16 cellular contexts compared by ENCODE assay signal in genomic region chr12:63978519-63978918, GRCh38.
DNase-seq lines count a peak whose midpoint lies in the region; ATAC-seq, FAIRE-seq and TF ChIP-seq lines count a peak whose summit lies in the region.
"Had no signal": no experiment of that assay in that cellular context is flagged by ENCODE, and none has a peak within 500 bp of the region (broad histone marks: within the 10 kb centered on the region; RNA-seq: fewer than 3 reads in every experiment).

No MANE protein-coding gene starts in this region.

- H3K9ac ChIP-seq in keratinocyte (ENCODE audit: control insufficient read depth, extremely low read depth, insufficient read depth, low read length) = peak overlapping the region; percentile 26

- H3K36me3 ChIP-seq in keratinocyte (ENCODE audit: control insufficient read depth in 2 of 2, extremely low read depth in 1 of 2, insufficient read depth in 2 of 2, low read length in 2 of 2) (no peaks in the 10 kb centered on the region), ovary (no peaks in the 10 kb centered on the region)
- H3K36me3 ChIP-seq: vagina had no signal

- H3K27me3 ChIP-seq in keratinocyte (ENCODE audit: control insufficient read depth, extremely low read depth, insufficient read depth, low read length) = no peaks in the 10 kb centered on the region
- no peaks in the 10 kb centered on the region for H3K27me3 ChIP-seq in ovary
- H3K27me3 ChIP-seq: vagina had no signal

- peak overlapping the region; percentile 80 for H3K27ac ChIP-seq in keratinocyte (ENCODE audit: control insufficient read depth, insufficient read depth, low read length)
- H3K27ac ChIP-seq in ovary = no peak overlapping the region
- H3K27ac ChIP-seq: C4-2B, HL-60, vagina had no signal

- DNase-seq in AG10803 (ENCODE audit: low read depth) = peak; percentile 79
- DNase-seq in HTR-8/SVneo (ENCODE audit: insufficient read length, low spot score) = peak; percentile 42
- peak; percentile 76 for DNase-seq in astrocyte of the spinal cord (ENCODE audit: low read depth, low spot score)
- DNase-seq in keratinocyte (ENCODE audit: low read depth, low spot score) = peak; percentile 53
- no peak for DNase-seq in ovary
- no peak for DNase-seq in activated effector memory CD4-positive, alpha-beta T cell treated with anti-CD3 and anti-CD28 coated beads, Interleukin-2, amount 50 U/mL, for 16 hours
- DNase-seq: left colon; naive thymus-derived CD8-positive, alpha-beta T cell; NCI-H774; stimulated activated CD4-positive, alpha-beta T cell treated with anti-CD3 and anti-CD28 coated beads, Interleukin-12 subunit alpha, Interleukin-12 subunit beta, amount 100 ng/mL, for 4 hours had no signal

- no peaks in the 10 kb centered on the region for H3K9me1 ChIP-seq in keratinocyte (ENCODE audit: control insufficient read depth, extremely low read depth, insufficient read depth, low read length)

- in situ Hi-C loops in astrocyte of the spinal cord (cut with HindIII; ENCODE audit: low sequenced_read_pairs) = no loop called here

- no peaks in the 10 kb centered on the region for H4K20me1 ChIP-seq in keratinocyte (ENCODE audit: control insufficient read depth, extremely low read depth, insufficient read depth, low read length)

- TF ChIP-seq CTCF in AG10803 (conservative IDR thresholded peaks at IDR 0.05; ENCODE audit: low read length) (no peak), astrocyte of the spinal cord (IDR thresholded peaks at IDR 0.05; ENCODE audit: low read depth, low read length) (no peak), keratinocyte (optimal IDR thresholded peaks at IDR 0.05 in 1 of 3, IDR thresholded peaks at IDR 0.05 in 1 of 3, conservative IDR thresholded peaks at IDR 0.05 in 1 of 3; ENCODE audit: extremely low read depth in 1 of 3, insufficient read depth in 2 of 3, low read length in 3 of 3) (no peak), ovary (IDR thresholded peaks at IDR 0.05) (no peak)

- FAIRE-seq in HTR-8/SVneo (lab: Jason Lieb, UNC) (no peak), keratinocyte (lab: Jason Lieb, UNC) (peak; percentile 90)
- FAIRE-seq: G401.6 had no signal

- TF ChIP-seq EP300 in ovary (IDR thresholded peaks at IDR 0.05) = no peak

- dilution Hi-C loops in keratinocyte (cut with MboI; ENCODE audit: extremely low pct_ligation_motif_present, low sequenced_read_pairs) = no loop called here

- ATAC-seq in GM21528 (IDR thresholded peaks at IDR 0.05; ENCODE audit: low FRiP score, unreplicated experiment) (no peak), GM18873 (IDR thresholded peaks at IDR 0.05; ENCODE audit: low FRiP score, unreplicated experiment) (no peak)
- ATAC-seq: left colon; naive thymus-derived CD8-positive, alpha-beta T cell had no signal

- WGBS in ovary, 3 donors = 50 to 74% (median 51%) methylated on average over 1 of the region's 1 CpG

- no peak overlapping the region for H2AFZ ChIP-seq in keratinocyte (ENCODE audit: control insufficient read depth, low read length)

- H3K4me3 ChIP-seq in AG10803 (ENCODE audit: low read length) (no peak overlapping the region), astrocyte of the spinal cord (ENCODE audit: low read depth, low read length) (no peak overlapping the region), keratinocyte (ENCODE audit: control insufficient read depth in 2 of 3, extremely low read depth in 1 of 3, insufficient read depth in 2 of 3, low read depth in 1 of 3, low read length in 3 of 3) (no peak overlapping the region), ovary (no peak overlapping the region)
- H3K4me3 ChIP-seq: vagina had no signal

- peak overlapping the region; percentile 37 for H3K4me2 ChIP-seq in keratinocyte (ENCODE audit: control insufficient read depth, extremely low read depth, insufficient read depth, low read depth, low read length)

- intact Hi-C loops in ovary (cut with DNase I) = no loop called here

- H3K79me2 ChIP-seq in keratinocyte (ENCODE audit: control insufficient read depth, insufficient read depth, low read length) = peaks cover 15% of the 10 kb centered on the region

- H3K9me3 ChIP-seq in keratinocyte (ENCODE audit: control insufficient read depth, low read depth, low read length) = no peaks in the 10 kb centered on the region
- no peaks in the 10 kb centered on the region for H3K9me3 ChIP-seq in ovary
- H3K9me3 ChIP-seq: vagina had no signal

- H3K4me1 ChIP-seq in keratinocyte (ENCODE audit: control insufficient read depth, extremely low read depth, insufficient read depth, low read length) (peaks cover 25% of the 10 kb centered on the region), ovary (ENCODE audit: insufficient read depth) (peaks cover 3% of the 10 kb centered on the region)

- no peak for TF ChIP-seq POLR2A in ovary (IDR thresholded peaks at IDR 0.05)

Comparison
In these comparisons a context has a peak if more than half of its experiments do, and no peak if none do; other contexts are left out.
1. DNase-seq: peak in AG10803 (single experiment), HTR-8/SVneo (single experiment), astrocyte of the spinal cord (single experiment) and keratinocyte (single experiment); none in ovary (0 of 5) and activated effector memory CD4-positive, alpha-beta T cell treated with anti-CD3 and anti-CD28 coated beads, Interleukin-2, amount 50 U/mL, for 16 hours (single experiment).